ENCODE assay signal across 1 cellular context in genomic region chr15:74873036-74873755, GRCh38.
TF ChIP-seq lines count a peak whose summit lies in the region.

Gene SCAMP2 (minus strand): TSS chr15:74873365. CDS start chr15:74873255, 110 bp downstream.

TF ChIP-seq in K562, 482 proteins besides CTCF, POLR2A, EP300 and RAD21 (continued from another document and continues in another):
- TF ChIP-seq ZFP91 (CRISPR knock-in tag; IDR thresholded peaks at IDR 0.05) (no peak), ZNF764 (CRISPR knock-in tag; IDR thresholded peaks at IDR 0.05; ENCODE audit: low read depth) (no peak), MYC (IDR thresholded peaks at IDR 0.05; ENCODE audit: low read depth, low read length) (peak; percentile 61; the same call in 1 of the 2 replicates), MYC (CRISPR knock-in tag; IDR thresholded peaks at IDR 0.05; ENCODE audit: borderline replicate concordance, low read depth) (no peak), ZBTB40 (IDR thresholded peaks at IDR 0.05) (0 out of 2 replicates have a peak, but pooled peaks have one; percentile 51), ZBTB40 (CRISPR knock-in tag; IDR thresholded peaks at IDR 0.05) (no peak), SMAD3 (CRISPR knock-in tag; conservative IDR thresholded peaks at IDR 0.05) (0 out of 2 replicates have a peak, but pooled peaks have one; percentile 23), RBM17 (IDR thresholded peaks at IDR 0.05; ENCODE audit: borderline replicate concordance, low read depth, low read length) (no peak), PTRF (tag; IDR thresholded peaks at IDR 0.05) (no peak), PHF8 (IDR thresholded peaks at IDR 0.05; ENCODE audit: borderline replicate concordance, low read length) (peak; percentile 98), ZNF518B (CRISPR knock-in tag; IDR thresholded peaks at IDR 0.05) (no peak), COPS2 (conservative IDR thresholded peaks at IDR 0.05) (no peak), NFRKB (IDR thresholded peaks at IDR 0.05; ENCODE audit: low read depth) (no peak), SREBF2 (CRISPR knock-in tag; IDR thresholded peaks at IDR 0.05) (no peak), PHF20 (IDR thresholded peaks at IDR 0.05; ENCODE audit: partially characterized antibody) (peak; percentile 98), ZNF175 (CRISPR knock-in tag; IDR thresholded peaks at IDR 0.05; ENCODE audit: low read depth) (no peak), CREB1 (IDR thresholded peaks at IDR 0.05) (peak; percentile 66), CREB1 (CRISPR knock-in tag; IDR thresholded peaks at IDR 0.05) (peak; percentile 84), CREB3 (tag; conservative IDR thresholded peaks at IDR 0.05; ENCODE audit: low read depth) (no peak), PHF21A (IDR thresholded peaks at IDR 0.05; ENCODE audit: borderline replicate concordance, low read depth) (no peak), ZC3H4 (CRISPR knock-in tag; IDR thresholded peaks at IDR 0.05; ENCODE audit: borderline replicate concordance) (no peak), HIVEP1 (CRISPR knock-in tag; IDR thresholded peaks at IDR 0.05) (0 out of 2 replicates have a peak, but pooled peaks have one; percentile 20), KDM2B (CRISPR knock-in tag; IDR thresholded peaks at IDR 0.05) (no peak), MAFK (IDR thresholded peaks at IDR 0.05; ENCODE audit: low read length) (no peak), BMI1 (IDR thresholded peaks at IDR 0.05; ENCODE audit: low read length) (no peak), ZNF316 (IDR thresholded peaks at IDR 0.05) (0 out of 2 replicates have a peak, but pooled peaks have one; percentile 3), BRF1 (IDR thresholded peaks at IDR 0.05; ENCODE audit: borderline replicate concordance, extremely low read depth, insufficient read length) (no peak), RAD51 (IDR thresholded peaks at IDR 0.05; ENCODE audit: borderline replicate concordance, low read depth) (no peak), C11orf30 (IDR thresholded peaks at IDR 0.05; ENCODE audit: low read depth) (peak; percentile 67; the same call in 1 of the 2 replicates), BCOR (IDR thresholded peaks at IDR 0.05) (no peak), PML (IDR thresholded peaks at IDR 0.05; ENCODE audit: low read length) (peak; percentile 73; the same call in 1 of the 2 replicates), HDAC2 (IDR thresholded peaks at IDR 0.05) (peak; percentile 60; the same call in 1 of the 2 replicates), SMAD4 (CRISPR knock-in tag; conservative IDR thresholded peaks at IDR 0.05) (0 out of 2 replicates have a peak, but pooled peaks have one; percentile 55), TCF3 (CRISPR knock-in tag; IDR thresholded peaks at IDR 0.05) (no peak), HMBOX1 (IDR thresholded peaks at IDR 0.05) (no peak)
